ENCODE assay signal across 8 cellular contexts in genomic region chr22:31346255-31346732, GRCh38. TPM values are rescaled to one million over a fixed set of nuclear protein-coding genes. Genes with fewer than 3 reads are reported as not detected.
A peak's percentile ranks its signal among the peaks of the same experiment; 100 is the strongest.
DNase-seq lines count a peak whose midpoint lies in the region; ATAC-seq and TF ChIP-seq lines count a peak whose summit lies in the region.

A gene with protein sequence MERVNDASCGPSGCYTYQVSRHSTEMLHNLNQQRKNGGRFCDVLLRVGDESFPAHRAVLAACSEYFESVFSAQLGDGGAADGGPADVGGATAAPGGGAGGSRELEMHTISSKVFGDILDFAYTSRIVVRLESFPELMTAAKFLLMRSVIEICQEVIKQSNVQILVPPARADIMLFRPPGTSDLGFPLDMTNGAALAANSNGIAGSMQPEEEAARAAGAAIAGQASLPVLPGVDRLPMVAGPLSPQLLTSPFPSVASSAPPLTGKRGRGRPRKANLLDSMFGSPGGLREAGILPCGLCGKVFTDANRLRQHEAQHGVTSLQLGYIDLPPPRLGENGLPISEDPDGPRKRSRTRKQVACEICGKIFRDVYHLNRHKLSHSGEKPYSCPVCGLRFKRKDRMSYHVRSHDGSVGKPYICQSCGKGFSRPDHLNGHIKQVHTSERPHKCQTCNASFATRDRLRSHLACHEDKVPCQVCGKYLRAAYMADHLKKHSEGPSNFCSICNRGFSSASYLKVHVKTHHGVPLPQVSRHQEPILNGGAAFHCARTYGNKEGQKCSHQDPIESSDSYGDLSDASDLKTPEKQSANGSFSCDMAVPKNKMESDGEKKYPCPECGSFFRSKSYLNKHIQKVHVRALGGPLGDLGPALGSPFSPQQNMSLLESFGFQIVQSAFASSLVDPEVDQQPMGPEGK (minus strand): TSS chr22:31346346. CDS start chr22:31345602, 744 bp downstream.

- CTCF ChIA-PET in WTC11 (lab: Charles Lee): interaction anchor here (0.6 to 1.3 kb wide), 11 partner anchors 17 to 326 kb away, joined by 3 to 7 read pairs (median 3); partner anchors contain the start of genes DRG1, LIMK2 and PIK3IP1

- peak within 1 kb of the TSS; percentile 81 for H3K4me3 Mint-ChIP-seq in WTC11

- POLR2A ChIA-PET in WTC11 (lab: Charles Lee): interaction anchor here (0.5 to 2.2 kb wide), 13 partner anchors 11 to 1400 kb away, joined by 3 to 9 read pairs (median 4); partner anchors contain the start of genes DRG1, MORC2, PIK3IP1 and SMTN

- H3K36me3 Mint-ChIP-seq in WTC11: peaks cover 15% of the 10 kb centered on the region; the same call in 1 of the 2 replicates

- peak; percentile 32 for ATAC-seq in HG02759 (IDR thresholded peaks at IDR 0.05; ENCODE audit: unreplicated experiment)
- ATAC-seq in WTC11: peak; percentile 0
- ATAC-seq in left lobe of liver: peak; percentile 32
- ATAC-seq in GM18520 (IDR thresholded peaks at IDR 0.05; ENCODE audit: unreplicated experiment): no peak

- H3K27me3 Mint-ChIP-seq in WTC11 (ENCODE audit: low read depth): no peaks in the 10 kb centered on the region

- intact Hi-C loops in colonic mucosa (cut with DNase I): loop anchor here (5.0 kb wide), 1 partner anchor 51 kb away; the partner anchor contains the start of gene DRG1

- peak within 1 kb of the TSS; percentile 78 for H3K27ac ChIP-seq in colonic mucosa

- TF ChIP-seq CTCF in WTC11 (IDR thresholded peaks at IDR 0.05) (no peak), colonic mucosa (IDR thresholded peaks at IDR 0.05) (no peak)

- peaks cover 27% of the 10 kb centered on the region for H3K4me1 ChIP-seq in colonic mucosa

- peak within 1 kb of the TSS; percentile 92 for H3K27ac Mint-ChIP-seq in WTC11

- H3K27me3 ChIP-seq in colonic mucosa: no peaks in the 10 kb centered on the region

- H3K9me3 Mint-ChIP-seq in WTC11: no peaks in the 10 kb centered on the region

- peak within 1 kb of the TSS; percentile 77 to 86 for H3K9ac ChIP-seq in colonic mucosa (ENCODE audit: low read depth in 2 of 2, low read length in 2 of 2)

- H3K4me3 ChIP-seq in GM08714 (ENCODE audit: low read length): peak within 1 kb of the TSS; percentile 83
- peak within 1 kb of the TSS; percentile 65 for H3K4me3 ChIP-seq in colonic mucosa

- no peaks in the 10 kb centered on the region for H3K36me3 ChIP-seq in colonic mucosa

- peak; percentile 84 for DNase-seq in NCI-H2227 (lab: John Stamatoyannopoulos, UW; ENCODE audit: unreplicated experiment)
- DNase-seq in WTC11 (ENCODE audit: low spot score): peak; percentile 72
- DNase-seq in colonic mucosa: peak; percentile 72
- peak; percentile 78 for DNase-seq in left lobe of liver (ENCODE audit: low spot score)
- DNase-seq in stimulated activated CD4-positive, alpha-beta T cell treated with anti-CD3 and anti-CD28 coated beads, Interleukin-2, amount 100 ng/mL, for 4 hours (ENCODE audit: low read depth): peak; percentile 59

- H3K4me1 Mint-ChIP-seq in WTC11: peaks cover 49% of the 10 kb centered on the region

- no peaks in the 10 kb centered on the region for H3K9me3 ChIP-seq in colonic mucosa

TF ChIP-seq in WTC11, 78 proteins besides CTCF, POLR2A, EP300 and RAD21:
- TF ChIP-seq CREM (CRISPR knock-in tag; IDR thresholded peaks at IDR 0.05) (0 out of 2 replicates have a peak, but pooled peaks have one; percentile 30), SOX15 (CRISPR knock-in tag; IDR thresholded peaks at IDR 0.05) (no peak), ZBTB43 (CRISPR knock-in tag; IDR thresholded peaks at IDR 0.05) (no peak), E2F5 (CRISPR knock-in tag; IDR thresholded peaks at IDR 0.05) (no peak), TEAD1 (CRISPR knock-in tag; IDR thresholded peaks at IDR 0.05) (no peak), PREB (CRISPR knock-in tag; IDR thresholded peaks at IDR 0.05; ENCODE audit: borderline replicate concordance) (no peak), ATF1 (CRISPR knock-in tag; IDR thresholded peaks at IDR 0.05) (no peak), GABPB1 (CRISPR knock-in tag; IDR thresholded peaks at IDR 0.05) (no peak), NR2C2 (CRISPR knock-in tag; IDR thresholded peaks at IDR 0.05) (0 out of 2 replicates have a peak, but pooled peaks have one; percentile 50), FOXK1 (CRISPR knock-in tag; IDR thresholded peaks at IDR 0.05) (no peak)
- TF ChIP-seq, protein P1, sequence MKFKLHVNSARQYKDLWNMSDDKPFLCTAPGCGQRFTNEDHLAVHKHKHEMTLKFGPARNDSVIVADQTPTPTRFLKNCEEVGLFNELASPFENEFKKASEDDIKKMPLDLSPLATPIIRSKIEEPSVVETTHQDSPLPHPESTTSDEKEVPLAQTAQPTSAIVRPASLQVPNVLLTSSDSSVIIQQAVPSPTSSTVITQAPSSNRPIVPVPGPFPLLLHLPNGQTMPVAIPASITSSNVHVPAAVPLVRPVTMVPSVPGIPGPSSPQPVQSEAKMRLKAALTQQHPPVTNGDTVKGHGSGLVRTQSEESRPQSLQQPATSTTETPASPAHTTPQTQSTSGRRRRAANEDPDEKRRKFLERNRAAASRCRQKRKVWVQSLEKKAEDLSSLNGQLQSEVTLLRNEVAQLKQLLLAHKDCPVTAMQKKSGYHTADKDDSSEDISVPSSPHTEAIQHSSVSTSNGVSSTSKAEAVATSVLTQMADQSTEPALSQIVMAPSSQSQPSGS (CRISPR knock-in tag; IDR thresholded peaks at IDR 0.05; ENCODE audit: borderline replicate concordance, low read depth): no peak
- TF ChIP-seq, protein P2, sequence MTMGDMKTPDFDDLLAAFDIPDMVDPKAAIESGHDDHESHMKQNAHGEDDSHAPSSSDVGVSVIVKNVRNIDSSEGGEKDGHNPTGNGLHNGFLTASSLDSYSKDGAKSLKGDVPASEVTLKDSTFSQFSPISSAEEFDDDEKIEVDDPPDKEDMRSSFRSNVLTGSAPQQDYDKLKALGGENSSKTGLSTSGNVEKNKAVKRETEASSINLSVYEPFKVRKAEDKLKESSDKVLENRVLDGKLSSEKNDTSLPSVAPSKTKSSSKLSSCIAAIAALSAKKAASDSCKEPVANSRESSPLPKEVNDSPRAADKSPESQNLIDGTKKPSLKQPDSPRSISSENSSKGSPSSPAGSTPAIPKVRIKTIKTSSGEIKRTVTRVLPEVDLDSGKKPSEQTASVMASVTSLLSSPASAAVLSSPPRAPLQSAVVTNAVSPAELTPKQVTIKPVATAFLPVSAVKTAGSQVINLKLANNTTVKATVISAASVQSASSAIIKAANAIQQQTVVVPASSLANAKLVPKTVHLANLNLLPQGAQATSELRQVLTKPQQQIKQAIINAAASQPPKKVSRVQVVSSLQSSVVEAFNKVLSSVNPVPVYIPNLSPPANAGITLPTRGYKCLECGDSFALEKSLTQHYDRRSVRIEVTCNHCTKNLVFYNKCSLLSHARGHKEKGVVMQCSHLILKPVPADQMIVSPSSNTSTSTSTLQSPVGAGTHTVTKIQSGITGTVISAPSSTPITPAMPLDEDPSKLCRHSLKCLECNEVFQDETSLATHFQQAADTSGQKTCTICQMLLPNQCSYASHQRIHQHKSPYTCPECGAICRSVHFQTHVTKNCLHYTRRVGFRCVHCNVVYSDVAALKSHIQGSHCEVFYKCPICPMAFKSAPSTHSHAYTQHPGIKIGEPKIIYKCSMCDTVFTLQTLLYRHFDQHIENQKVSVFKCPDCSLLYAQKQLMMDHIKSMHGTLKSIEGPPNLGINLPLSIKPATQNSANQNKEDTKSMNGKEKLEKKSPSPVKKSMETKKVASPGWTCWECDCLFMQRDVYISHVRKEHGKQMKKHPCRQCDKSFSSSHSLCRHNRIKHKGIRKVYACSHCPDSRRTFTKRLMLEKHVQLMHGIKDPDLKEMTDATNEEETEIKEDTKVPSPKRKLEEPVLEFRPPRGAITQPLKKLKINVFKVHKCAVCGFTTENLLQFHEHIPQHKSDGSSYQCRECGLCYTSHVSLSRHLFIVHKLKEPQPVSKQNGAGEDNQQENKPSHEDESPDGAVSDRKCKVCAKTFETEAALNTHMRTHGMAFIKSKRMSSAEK (CRISPR knock-in tag; IDR thresholded peaks at IDR 0.05; ENCODE audit: borderline replicate concordance): no peak

RNA-seq across cellular contexts. Expression of the gene that starts here (rescaled TPM):
- total RNA-seq in WTC11 (2021) (60.5 to 72.7 TPM (median 72.6 TPM) in 3 replicates), colonic mucosa (10 to 100 TPM; 13.8 to 17.9 TPM), left lobe of liver (21.2 TPM)
